8 cellular contexts compared by ENCODE assay signal in genomic region chr6:106125925-106126435, GRCh38. TPM values are rescaled to one million over a fixed set of nuclear protein-coding genes. Genes with fewer than 3 reads are reported as not detected.
DNase-seq lines count a peak whose midpoint lies in the region; ATAC-seq and TF ChIP-seq lines count a peak whose summit lies in the region.

No MANE protein-coding gene starts in this region.

- H2BK5ac ChIP-seq in H9 (ENCODE audit: insufficient read length, low read length) = no peak overlapping the region

- H3K79me1 ChIP-seq in H9 (ENCODE audit: insufficient read depth, low read depth, low read length, poor library complexity, severe bottlenecking) = no peaks in the 10 kb centered on the region

- H3K4ac ChIP-seq in H9 (ENCODE audit: low read depth, low read length) = no peak overlapping the region

- H3K27ac Mint-ChIP-seq in activated naive CD4-positive, alpha-beta T cell treated with anti-CD3 and anti-CD28 coated beads, Interleukin-2, amount 50 U/mL, for 24 hours = peak overlapping the region; percentile 36
- H3K27ac Mint-ChIP-seq in activated naive CD4-positive, alpha-beta T cell treated with anti-CD3 and anti-CD28 coated beads, Interleukin-2, amount 10 ng/mL, durations not matched to agents 7 days and 5 days = no peak overlapping the region
- peak overlapping the region; percentile 53 for H3K27ac Mint-ChIP-seq in activated CD8-positive, alpha-beta T cell treated with anti-CD3 and anti-CD28 coated beads for 36 hours
- peak overlapping the region; percentile 69 for H3K27ac Mint-ChIP-seq in stimulated activated naive CD8-positive, alpha-beta T cell treated with anti-CD3 and anti-CD28 coated beads, Interleukin-15, Interleukin-2, amounts not matched to agents 100 ng/mL and 50 ng/mL, for 24 hours
- H3K27ac Mint-ChIP-seq in H9 = no peak overlapping the region; a peak in 1 of 7 replicates

- POLR2A ChIA-PET in activated CD8-positive, alpha-beta T cell treated with anti-CD3 and anti-CD28 coated beads for 36 hours (lab: Charles Lee) = interaction anchor here (1.1 to 1.6 kb wide), 4 partner anchors 9 to 38 kb away, joined by 3 to 7 read pairs (median 6); no protein-coding TSS in a partner anchor

- H3K27me3 Mint-ChIP-seq in activated naive CD4-positive, alpha-beta T cell treated with anti-CD3 and anti-CD28 coated beads, Interleukin-2, amount 50 U/mL, for 24 hours = no peaks in the 10 kb centered on the region
- peaks cover 39% of the 10 kb centered on the region for H3K27me3 Mint-ChIP-seq in activated naive CD4-positive, alpha-beta T cell treated with anti-CD3 and anti-CD28 coated beads, Interleukin-2, amount 10 ng/mL, durations not matched to agents 7 days and 5 days
- H3K27me3 Mint-ChIP-seq in activated CD8-positive, alpha-beta T cell treated with anti-CD3 and anti-CD28 coated beads for 36 hours = peaks cover 16% of the 10 kb centered on the region
- H3K27me3 Mint-ChIP-seq in stimulated activated naive CD8-positive, alpha-beta T cell treated with anti-CD3 and anti-CD28 coated beads, Interleukin-15, Interleukin-2, amounts not matched to agents 100 ng/mL and 50 ng/mL, for 24 hours = peaks cover 22% of the 10 kb centered on the region
- H3K27me3 Mint-ChIP-seq in H9 (ENCODE audit: low read depth) = no peaks in the 10 kb centered on the region

- H3K79me2 ChIP-seq in H9 (ENCODE audit: insufficient read depth, low read length) = no peaks in the 10 kb centered on the region

- no peaks in the 10 kb centered on the region for H4K20me1 ChIP-seq in H9 (ENCODE audit: control insufficient read depth, insufficient read depth, insufficient read length)

- no peak overlapping the region for H2BK15ac ChIP-seq in H9 (ENCODE audit: low read depth, low read length)

- intact Hi-C loops in activated CD8-positive, alpha-beta T cell treated with anti-CD3 and anti-CD28 coated beads for 36 hours (cut with micrococcal nuclease) = no loop called here
- intact Hi-C loops in left ventricle myocardium superior (cut with micrococcal nuclease) = no loop called here

- DNase-seq in activated naive CD4-positive, alpha-beta T cell treated with anti-CD3 and anti-CD28 coated beads, Interleukin-2, amount 10 ng/mL, durations not matched to agents 7 days and 5 days = no peak
- DNase-seq in activated CD8-positive, alpha-beta T cell treated with anti-CD3 and anti-CD28 coated beads for 36 hours = peak; percentile 65
- no peak for DNase-seq in COLO829 (ENCODE audit: low spot score)
- DNase-seq in H9 = no peak
- DNase-seq in left ventricle myocardium superior = no peak

- H3K9me3 Mint-ChIP-seq in activated naive CD4-positive, alpha-beta T cell treated with anti-CD3 and anti-CD28 coated beads, Interleukin-2, amount 50 U/mL, for 24 hours = no peaks in the 10 kb centered on the region
- H3K9me3 Mint-ChIP-seq in activated naive CD4-positive, alpha-beta T cell treated with anti-CD3 and anti-CD28 coated beads, Interleukin-2, amount 10 ng/mL, durations not matched to agents 7 days and 5 days = no peaks in the 10 kb centered on the region
- no peaks in the 10 kb centered on the region for H3K9me3 Mint-ChIP-seq in activated CD8-positive, alpha-beta T cell treated with anti-CD3 and anti-CD28 coated beads for 36 hours
- no peaks in the 10 kb centered on the region for H3K9me3 Mint-ChIP-seq in stimulated activated naive CD8-positive, alpha-beta T cell treated with anti-CD3 and anti-CD28 coated beads, Interleukin-15, Interleukin-2, amounts not matched to agents 100 ng/mL and 50 ng/mL, for 24 hours
- no peaks in the 10 kb centered on the region for H3K9me3 Mint-ChIP-seq in H9

- no peak overlapping the region for H3T11ph ChIP-seq in H9 (ENCODE audit: low read length)

- H4K8ac ChIP-seq in H9 (replicated peaks; ENCODE audit: insufficient read length, low read depth, low read length) = no peak overlapping the region

- ATAC-seq in HG03280 (IDR thresholded peaks at IDR 0.05; ENCODE audit: unreplicated experiment) = peak; percentile 53
- ATAC-seq in activated CD8-positive, alpha-beta T cell treated with anti-CD3 and anti-CD28 coated beads for 36 hours = peak; percentile 81
- no peak for ATAC-seq in left ventricle myocardium superior

- no peak overlapping the region for H3K4me2 ChIP-seq in H9 (ENCODE audit: insufficient read depth, insufficient read length, low read length)

- no peaks in the 10 kb centered on the region for H3K4me1 ChIP-seq in H9 (ENCODE audit: insufficient read depth, low read length)

- no peak overlapping the region for H2BK20ac ChIP-seq in H9 (ENCODE audit: low read depth, low read length, poor library complexity, severe bottlenecking)

- no peak overlapping the region for H3K9ac ChIP-seq in H9 (ENCODE audit: extremely low read depth, insufficient read length, low read length)

- no peak overlapping the region for H3K4me3 Mint-ChIP-seq in activated naive CD4-positive, alpha-beta T cell treated with anti-CD3 and anti-CD28 coated beads, Interleukin-2, amount 50 U/mL, for 24 hours
- H3K4me3 Mint-ChIP-seq in activated naive CD4-positive, alpha-beta T cell treated with anti-CD3 and anti-CD28 coated beads, Interleukin-2, amount 10 ng/mL, durations not matched to agents 7 days and 5 days = no peak overlapping the region
- H3K4me3 Mint-ChIP-seq in activated CD8-positive, alpha-beta T cell treated with anti-CD3 and anti-CD28 coated beads for 36 hours = peak overlapping the region; percentile 22
- H3K4me3 Mint-ChIP-seq in stimulated activated naive CD8-positive, alpha-beta T cell treated with anti-CD3 and anti-CD28 coated beads, Interleukin-15, Interleukin-2, amounts not matched to agents 100 ng/mL and 50 ng/mL, for 24 hours = peak overlapping the region; percentile 49
- no peak overlapping the region for H3K4me3 Mint-ChIP-seq in H9

- peaks cover 7% of the 10 kb centered on the region for H3K4me1 Mint-ChIP-seq in activated naive CD4-positive, alpha-beta T cell treated with anti-CD3 and anti-CD28 coated beads, Interleukin-2, amount 50 U/mL, for 24 hours
- H3K4me1 Mint-ChIP-seq in activated naive CD4-positive, alpha-beta T cell treated with anti-CD3 and anti-CD28 coated beads, Interleukin-2, amount 10 ng/mL, durations not matched to agents 7 days and 5 days = peaks cover 12% of the 10 kb centered on the region
- peaks cover 28% of the 10 kb centered on the region for H3K4me1 Mint-ChIP-seq in activated CD8-positive, alpha-beta T cell treated with anti-CD3 and anti-CD28 coated beads for 36 hours (ENCODE audit: low read depth)
- peaks cover 31% of the 10 kb centered on the region for H3K4me1 Mint-ChIP-seq in stimulated activated naive CD8-positive, alpha-beta T cell treated with anti-CD3 and anti-CD28 coated beads, Interleukin-15, Interleukin-2, amounts not matched to agents 100 ng/mL and 50 ng/mL, for 24 hours (ENCODE audit: low read depth)
- H3K4me1 Mint-ChIP-seq in H9 = no peaks in the 10 kb centered on the region

- no CpG with 5 or more reads among the region's 11 CpGs for WGBS in H9 (ENCODE audit: extremely low coverage, insufficient read length, low lambda C conversion rate)

- H3K14ac ChIP-seq in H9 (ENCODE audit: insufficient read depth, low read length) = no peak overlapping the region

- H3K23me2 ChIP-seq in H9 (ENCODE audit: insufficient read length, low read depth, low read length, poor library complexity, severe bottlenecking) = no peaks in the 10 kb centered on the region

- no peak for TF ChIP-seq CTCF in activated CD8-positive, alpha-beta T cell treated with anti-CD3 and anti-CD28 coated beads for 36 hours (IDR thresholded peaks at IDR 0.05)
- TF ChIP-seq CTCF in H9 (conservative IDR thresholded peaks at IDR 0.05) = no peak

- CTCF ChIA-PET in activated naive CD4-positive, alpha-beta T cell treated with anti-CD3 and anti-CD28 coated beads, Interleukin-2, amount 10 ng/mL, durations not matched to agents 7 days and 5 days (lab: Charles Lee) = interaction anchor here (0.9 kb wide), 1 partner anchor 15 kb away, joined by 4 read pairs; no protein-coding TSS in a partner anchor
- CTCF ChIA-PET in activated CD8-positive, alpha-beta T cell treated with anti-CD3 and anti-CD28 coated beads for 36 hours (lab: Charles Lee) = interaction anchor here (0.6 to 1.2 kb wide), 4 partner anchors 15 to 64 kb away, joined by 3 read pairs; no protein-coding TSS in a partner anchor

- no peak overlapping the region for H2BK12ac ChIP-seq in H9 (ENCODE audit: insufficient read length, low read depth, low read length)

- no peaks in the 10 kb centered on the region for H3K36me3 Mint-ChIP-seq in activated naive CD4-positive, alpha-beta T cell treated with anti-CD3 and anti-CD28 coated beads, Interleukin-2, amount 50 U/mL, for 24 hours
- H3K36me3 Mint-ChIP-seq in activated naive CD4-positive, alpha-beta T cell treated with anti-CD3 and anti-CD28 coated beads, Interleukin-2, amount 10 ng/mL, durations not matched to agents 7 days and 5 days = no peaks in the 10 kb centered on the region
- no peaks in the 10 kb centered on the region for H3K36me3 Mint-ChIP-seq in activated CD8-positive, alpha-beta T cell treated with anti-CD3 and anti-CD28 coated beads for 36 hours (ENCODE audit: low read depth)
- H3K36me3 Mint-ChIP-seq in stimulated activated naive CD8-positive, alpha-beta T cell treated with anti-CD3 and anti-CD28 coated beads, Interleukin-15, Interleukin-2, amounts not matched to agents 100 ng/mL and 50 ng/mL, for 24 hours (ENCODE audit: low read depth) = no peaks in the 10 kb centered on the region
- H3K36me3 Mint-ChIP-seq in H9 (ENCODE audit: insufficient read depth in 1 of 3, low read depth in 3 of 3) = no peaks in the 10 kb centered on the region

- no peaks in the 10 kb centered on the region for H3K9me3 ChIP-seq in H9 (ENCODE audit: control insufficient read depth, low read depth, low read length)

- H3K27me3 ChIP-seq in H9 (ENCODE audit: insufficient read depth, low read length) = no peaks in the 10 kb centered on the region

- no peak overlapping the region for H3K27ac ChIP-seq in H9 (ENCODE audit: insufficient read length, low read depth, low read length)

- H4K91ac ChIP-seq in H9 (ENCODE audit: insufficient read length, low read depth, low read length) = no peak overlapping the region

- no peak overlapping the region for H2AK5ac ChIP-seq in H9 (ENCODE audit: insufficient read length, low read length)

- H3K18ac ChIP-seq in H9 (ENCODE audit: insufficient read length, low read depth, low read length) = no peak overlapping the region

- H3K56ac ChIP-seq in H9 (ENCODE audit: insufficient read length, low read depth, low read length) = no peak overlapping the region

- no peak overlapping the region for H2BK120ac ChIP-seq in H9 (ENCODE audit: low read depth, low read length, poor library complexity, severe bottlenecking)

- H3K23ac ChIP-seq in H9 (ENCODE audit: insufficient read length, low read depth, low read length) = no peak overlapping the region

- H4K5ac ChIP-seq in H9 (ENCODE audit: insufficient read length, low read depth, low read length) = no peak overlapping the region

- no peak overlapping the region for H2AFZ ChIP-seq in H9 (ENCODE audit: low read length)

RNA-seq across cellular contexts. Expression of gene PRDM1, which starts 39.8 kb away (rescaled TPM):
- 10 to 100 TPM; 24.6 to 24.7 TPM for total RNA-seq in activated CD8-positive, alpha-beta T cell treated with anti-CD3 and anti-CD28 coated beads for 36 hours
- 2.3 and 2.9 TPM in 2 replicates for total RNA-seq in H9 (2021)
- 1.7 TPM for total RNA-seq in left ventricle myocardium superior

Comparison
In these comparisons a context has a peak if more than half of its experiments do, and no peak if none do; other contexts are left out.
1. H3K27ac Mint-ChIP-seq: peak in activated naive CD4-positive, alpha-beta T cell treated with anti-CD3 and anti-CD28 coated beads, Interleukin-2, amount 50 U/mL, for 24 hours (single experiment), activated CD8-positive, alpha-beta T cell treated with anti-CD3 and anti-CD28 coated beads for 36 hours (single experiment) and stimulated activated naive CD8-positive, alpha-beta T cell treated with anti-CD3 and anti-CD28 coated beads, Interleukin-15, Interleukin-2, amounts not matched to agents 100 ng/mL and 50 ng/mL, for 24 hours (single experiment); none in activated naive CD4-positive, alpha-beta T cell treated with anti-CD3 and anti-CD28 coated beads, Interleukin-2, amount 10 ng/mL, durations not matched to agents 7 days and 5 days (single experiment) and H9 (0 of 3).
2. H3K4me3 Mint-ChIP-seq: peak in activated CD8-positive, alpha-beta T cell treated with anti-CD3 and anti-CD28 coated beads for 36 hours (single experiment) and stimulated activated naive CD8-positive, alpha-beta T cell treated with anti-CD3 and anti-CD28 coated beads, Interleukin-15, Interleukin-2, amounts not matched to agents 100 ng/mL and 50 ng/mL, for 24 hours (single experiment); none in activated naive CD4-positive, alpha-beta T cell treated with anti-CD3 and anti-CD28 coated beads, Interleukin-2, amount 50 U/mL, for 24 hours (single experiment), activated naive CD4-positive, alpha-beta T cell treated with anti-CD3 and anti-CD28 coated beads, Interleukin-2, amount 10 ng/mL, durations not matched to agents 7 days and 5 days (single experiment) and H9 (0 of 2).